In the genomic region with DNA sequence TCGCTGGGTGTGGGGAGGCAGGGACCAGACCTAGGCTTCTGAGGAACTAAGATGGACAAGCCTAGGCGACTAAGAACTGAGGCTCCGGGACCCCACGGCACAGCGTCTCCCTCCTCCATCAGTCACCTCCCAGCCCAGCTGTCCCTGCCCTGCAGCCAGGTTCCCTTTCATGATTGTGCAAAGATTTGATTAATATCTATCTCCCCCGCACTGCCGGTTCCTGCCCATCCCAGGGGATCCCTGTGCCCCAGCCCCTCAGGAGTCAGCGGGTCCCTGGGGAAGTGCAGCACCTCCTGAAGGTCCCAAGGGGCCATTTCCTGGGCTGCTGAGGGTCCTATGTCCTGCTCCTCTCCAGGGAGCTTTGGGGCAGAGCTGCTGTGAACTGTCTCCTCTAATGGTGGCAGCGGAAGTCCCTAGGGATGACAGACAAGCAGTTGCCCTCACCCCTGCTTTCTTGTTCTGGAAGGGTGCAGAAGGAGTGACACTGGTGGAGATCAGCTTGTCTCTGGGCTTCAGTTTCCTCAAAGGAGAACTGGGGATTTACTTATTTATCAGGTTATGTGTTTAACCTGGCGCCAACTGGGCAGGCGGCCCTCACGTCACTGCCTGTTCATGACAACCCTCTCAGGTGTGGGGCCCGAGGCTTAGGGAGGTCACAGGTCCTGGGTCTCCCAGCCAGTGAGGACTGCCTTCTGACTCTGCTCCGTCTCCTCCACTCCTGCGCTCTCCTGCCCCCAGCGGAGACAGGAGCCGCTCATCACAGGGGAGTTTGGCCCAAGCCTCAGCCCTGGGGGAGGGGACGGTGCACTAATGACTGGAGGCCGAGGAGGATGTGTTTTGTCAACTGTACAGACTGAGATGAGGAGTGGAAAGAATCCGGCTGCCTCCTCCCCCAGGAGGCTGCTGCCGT, we compare ENCODE assay signal across 9 cellular contexts. TPM values are rescaled to one million over a fixed set of nuclear protein-coding genes. Genes with fewer than 3 reads are reported as not detected.
DNase-seq lines count a peak whose midpoint lies in the region; ATAC-seq and TF ChIP-seq lines count a peak whose summit lies in the region.
"Had no signal": no experiment of that assay in that cellular context is flagged by ENCODE, and none has a peak within 500 bp of the region (broad histone marks: within the 10 kb centered on the region; RNA-seq: fewer than 3 reads in every experiment).

No MANE protein-coding gene starts in this region.

- H3K27ac Mint-ChIP-seq in osteocyte (ENCODE audit: unreplicated experiment): no peak overlapping the region
- no peak overlapping the region for H3K27ac Mint-ChIP-seq in activated CD8-positive, alpha-beta T cell treated with anti-CD3 and anti-CD28 coated beads, Interleukin-2, amount 10 ng/mL, durations not matched to agents 7 days and 5 days

- no peaks in the 10 kb centered on the region for H3K9me3 Mint-ChIP-seq in osteocyte (ENCODE audit: unreplicated experiment)
- H3K9me3 Mint-ChIP-seq in activated CD8-positive, alpha-beta T cell treated with anti-CD3 and anti-CD28 coated beads, Interleukin-2, amount 10 ng/mL, durations not matched to agents 7 days and 5 days (ENCODE audit: insufficient read depth): no peaks in the 10 kb centered on the region

- DNase-seq in EL: peak; percentile 48
- peak; percentile 66 for DNase-seq in NCI-H2171 treated with DMSO at 0.1 percent for 48 hours (lab: John Stamatoyannopoulos, UW)
- peak; percentile 63 for DNase-seq in choroid plexus epithelial cell (ENCODE audit: low read depth)
- no peak for DNase-seq in osteocyte (ENCODE audit: extremely low spot score, unreplicated experiment)
- DNase-seq in stimulated activated naive CD4-positive, alpha-beta T cell (lab: John Stamatoyannopoulos, UW): no peak
- no peak for DNase-seq in cortex of kidney (lab: John Stamatoyannopoulos, UW)
- no peak for DNase-seq in activated CD8-positive, alpha-beta T cell treated with anti-CD3 and anti-CD28 coated beads, Interleukin-2, amount 10 ng/mL, durations not matched to agents 7 days and 5 days
- DNase-seq: activated naive CD4-positive, alpha-beta T cell had no signal

- H3K27me3 Mint-ChIP-seq in osteocyte (ENCODE audit: unreplicated experiment): no peaks in the 10 kb centered on the region
- H3K27me3 Mint-ChIP-seq in activated CD8-positive, alpha-beta T cell treated with anti-CD3 and anti-CD28 coated beads, Interleukin-2, amount 10 ng/mL, durations not matched to agents 7 days and 5 days (ENCODE audit: low read depth): peaks cover 32% of the 10 kb centered on the region

- H3K4me3 Mint-ChIP-seq in osteocyte (ENCODE audit: unreplicated experiment): no peak overlapping the region
- H3K4me3 Mint-ChIP-seq in activated CD8-positive, alpha-beta T cell treated with anti-CD3 and anti-CD28 coated beads, Interleukin-2, amount 10 ng/mL, durations not matched to agents 7 days and 5 days: no peak overlapping the region

- CTCF ChIA-PET in activated CD8-positive, alpha-beta T cell treated with anti-CD3 and anti-CD28 coated beads, Interleukin-2, amount 10 ng/mL, durations not matched to agents 7 days and 5 days (lab: Charles Lee): no interaction called here

- no peak overlapping the region for H3K4me3 ChIP-seq in choroid plexus epithelial cell (ENCODE audit: low read depth, low read length)

- POLR2A ChIA-PET in activated CD8-positive, alpha-beta T cell treated with anti-CD3 and anti-CD28 coated beads, Interleukin-2, amount 10 ng/mL, durations not matched to agents 7 days and 5 days (lab: Charles Lee): no interaction called here

- H3K36me3 Mint-ChIP-seq in osteocyte (ENCODE audit: unreplicated experiment): no peaks in the 10 kb centered on the region
- no peaks in the 10 kb centered on the region for H3K36me3 Mint-ChIP-seq in activated CD8-positive, alpha-beta T cell treated with anti-CD3 and anti-CD28 coated beads, Interleukin-2, amount 10 ng/mL, durations not matched to agents 7 days and 5 days (ENCODE audit: low read depth)

- TF ChIP-seq CTCF in choroid plexus epithelial cell (conservative IDR thresholded peaks at IDR 0.05; ENCODE audit: low read depth, low read length) (peak; percentile 64), osteocyte (IDR thresholded peaks at IDR 0.05) (peak; percentile 23)

- no peak for ATAC-seq in activated CD8-positive, alpha-beta T cell treated with anti-CD3 and anti-CD28 coated beads, Interleukin-2, amount 10 ng/mL, durations not matched to agents 7 days and 5 days
- ATAC-seq in HG03045 (IDR thresholded peaks at IDR 0.05; ENCODE audit: unreplicated experiment): no peak

- H3K4me1 Mint-ChIP-seq in osteocyte (ENCODE audit: unreplicated experiment): peaks cover 33% of the 10 kb centered on the region
- peaks cover 14% of the 10 kb centered on the region for H3K4me1 Mint-ChIP-seq in activated CD8-positive, alpha-beta T cell treated with anti-CD3 and anti-CD28 coated beads, Interleukin-2, amount 10 ng/mL, durations not matched to agents 7 days and 5 days (ENCODE audit: low read depth)

RNA-seq across cellular contexts. Expression of a gene that starts 1.9 kb away (rescaled TPM):
- total RNA-seq in osteocyte: 2.1 and 2.4 TPM in 2 replicates
- total RNA-seq in activated CD8-positive, alpha-beta T cell treated with anti-CD3 and anti-CD28 coated beads, Interleukin-2, amount 10 ng/mL, durations not matched to agents 7 days and 5 days: under 1 TPM; 0.21 TPM

RNA-seq across cellular contexts. Expression of a gene that starts 46.6 kb away (rescaled TPM):
- 34.3 and 35.5 TPM in 2 replicates for total RNA-seq in osteocyte
- 10 to 100 TPM; 33.3 to 43.0 TPM for total RNA-seq in activated CD8-positive, alpha-beta T cell treated with anti-CD3 and anti-CD28 coated beads, Interleukin-2, amount 10 ng/mL, durations not matched to agents 7 days and 5 days

RNA-seq across cellular contexts. Expression of a gene that starts 46.7 kb away (rescaled TPM):
- 456 and 476 TPM in 2 replicates for total RNA-seq in osteocyte
- total RNA-seq in activated CD8-positive, alpha-beta T cell treated with anti-CD3 and anti-CD28 coated beads, Interleukin-2, amount 10 ng/mL, durations not matched to agents 7 days and 5 days: 100 to 1,000 TPM; 505 to 520 TPM

Comparison
In these comparisons a context has a peak if more than half of its experiments do, and no peak if none do; other contexts are left out.
1. DNase-seq: peak in EL (single experiment), NCI-H2171 treated with DMSO at 0.1 percent for 48 hours (single experiment) and choroid plexus epithelial cell (single experiment); none in osteocyte (single experiment), stimulated activated naive CD4-positive, alpha-beta T cell (0 of 6), cortex of kidney (single experiment) and activated CD8-positive, alpha-beta T cell treated with anti-CD3 and anti-CD28 coated beads, Interleukin-2, amount 10 ng/mL, durations not matched to agents 7 days and 5 days (single experiment).